8 cellular contexts compared by ENCODE assay signal in the genomic region with DNA sequence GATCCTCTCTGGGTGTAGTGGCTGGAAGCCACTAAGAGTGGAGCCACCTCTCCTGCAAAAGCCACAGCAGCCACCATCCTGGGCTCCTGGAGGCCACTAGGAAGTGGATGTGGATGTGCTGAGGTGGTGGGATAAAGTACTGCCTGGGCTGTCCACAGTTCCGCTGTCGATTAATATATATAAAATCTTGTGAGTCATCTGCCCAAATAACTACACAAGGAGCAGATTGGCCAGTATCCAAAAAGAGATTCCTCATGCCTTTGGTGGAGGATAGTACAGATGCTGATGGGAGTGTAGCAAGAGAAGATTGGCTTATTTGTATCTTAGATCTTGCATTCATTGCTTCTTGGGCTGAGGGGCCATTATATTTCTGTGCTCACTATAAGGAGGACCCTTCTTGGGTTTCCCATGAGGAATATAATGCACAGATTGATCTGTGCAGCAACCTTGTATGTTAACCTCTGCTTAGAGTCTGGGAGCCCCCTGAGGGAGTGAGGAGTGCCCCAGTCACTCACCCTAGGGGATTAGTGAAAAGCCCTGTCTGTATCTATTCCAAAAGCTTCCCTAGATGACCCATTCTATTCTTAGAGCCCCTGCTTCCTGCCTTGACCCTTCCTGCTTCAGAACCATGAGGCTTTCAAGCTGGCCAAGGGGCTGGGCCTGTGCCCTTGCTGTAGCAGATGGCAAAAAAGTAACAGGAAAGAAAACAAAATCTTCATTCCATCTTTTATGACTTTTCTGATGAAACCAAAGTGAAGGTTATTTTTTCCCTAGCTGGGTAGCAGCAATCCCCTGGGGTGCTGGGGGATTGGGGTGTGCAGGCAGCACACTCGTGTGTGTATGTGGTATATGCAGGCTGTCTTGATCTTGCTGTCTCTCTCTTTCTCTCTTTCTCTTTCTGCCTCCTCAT. TPM values are rescaled to one million over a fixed set of nuclear protein-coding genes. Genes with fewer than 3 reads are reported as not detected.
A peak's percentile ranks its signal among the peaks of the same experiment; 100 is the strongest.
DNase-seq lines count a peak whose midpoint lies in the region; ATAC-seq and TF ChIP-seq lines count a peak whose summit lies in the region.

No MANE protein-coding gene starts in this region.

- H2BK5ac ChIP-seq in trophoblast cell (ENCODE audit: low read depth, low read length, poor library complexity): peak overlapping the region; percentile 13

- H3K9ac ChIP-seq in trophoblast cell (ENCODE audit: low read length) (no peak overlapping the region), neural progenitor cell (no peak overlapping the region)

- H3K4me2 ChIP-seq in trophoblast cell (ENCODE audit: low read length) (no peak overlapping the region), neural progenitor cell (no peak overlapping the region)

- no peak for TF ChIP-seq POLR2A in Peyer's patch (IDR thresholded peaks at IDR 0.05)

- peak overlapping the region; percentile 21 for H4K91ac ChIP-seq in trophoblast cell (ENCODE audit: low read depth, low read length)

- H3K27ac ChIP-seq in Peyer's patch (peak overlapping the region in 3 of 4 donors; percentile 18 to 59 (median 38)), trophoblast cell (ENCODE audit: low read depth, low read length) (no peak overlapping the region), neural progenitor cell (no peak overlapping the region)

- peaks cover 16% of the 10 kb centered on the region for H3K79me1 ChIP-seq in trophoblast cell (ENCODE audit: low read length)

- H3K4me3 ChIP-seq in Peyer's patch: no peak overlapping the region
- no peak overlapping the region for H3K4me3 ChIP-seq in epithelial cell of esophagus (ENCODE audit: low read length)
- no peak overlapping the region for H3K4me3 ChIP-seq in trophoblast cell (ENCODE audit: low read depth, low read length)
- H3K4me3 ChIP-seq in neural progenitor cell: no peak overlapping the region

- H2BK120ac ChIP-seq in trophoblast cell (ENCODE audit: insufficient read depth, low read length, poor library complexity): no peak overlapping the region

- peak overlapping the region; percentile 39 for H2BK12ac ChIP-seq in trophoblast cell (ENCODE audit: low read length)

- no peak overlapping the region for H3K14ac ChIP-seq in trophoblast cell (ENCODE audit: low read length)

- H3K79me2 ChIP-seq in trophoblast cell (ENCODE audit: control insufficient read depth, insufficient read depth, low read length, poor library complexity): no peaks in the 10 kb centered on the region
- no peaks in the 10 kb centered on the region for H3K79me2 ChIP-seq in neural progenitor cell (ENCODE audit: low read depth)

- H3K27ac Mint-ChIP-seq in mesothelial cell of epicardium (no peak overlapping the region), neural progenitor cell (no peak overlapping the region)

- peak; percentile 21 for DNase-seq in Caki2 (ENCODE audit: low read depth)
- no peak for DNase-seq in Peyer's patch
- DNase-seq in epithelial cell of esophagus (ENCODE audit: low read depth): peak; percentile 92
- no peak for DNase-seq in trophoblast cell
- no peak for DNase-seq in mesothelial cell of epicardium (ENCODE audit: low spot score in 2 of 2, unreplicated experiment in 2 of 2)
- DNase-seq in GOT3 (lab: John Stamatoyannopoulos, UW): no peak
- no peak for DNase-seq in neural progenitor cell (ENCODE audit: low spot score)

- H3K4me1 Mint-ChIP-seq in mesothelial cell of epicardium (peaks cover 32% of the 10 kb centered on the region), neural progenitor cell (peaks cover 28% of the 10 kb centered on the region)

- H3K18ac ChIP-seq in trophoblast cell (ENCODE audit: low read length): no peak overlapping the region

- H3F3A ChIP-seq in neural progenitor cell (ENCODE audit: low read depth): no peaks in the 10 kb centered on the region

- in situ Hi-C loops in Caki2 (cut with HindIII; ENCODE audit: low pct_unique_long_range_greater_than_20kb, low sequenced_read_pairs): no loop called here

- H3K9me3 Mint-ChIP-seq in mesothelial cell of epicardium (no peaks in the 10 kb centered on the region), neural progenitor cell (no peaks in the 10 kb centered on the region)

- no CpG with 5 or more reads among the region's 3 CpGs for WGBS in trophoblast cell (ENCODE audit: extremely low coverage, insufficient coverage, insufficient read length)

- TF ChIP-seq CTCF in Peyer's patch (IDR thresholded peaks at IDR 0.05) (no peak), epithelial cell of esophagus (IDR thresholded peaks at IDR 0.05; ENCODE audit: insufficient read depth, low read depth, low read length, missing control alignments) (no peak), mesothelial cell of epicardium (IDR thresholded peaks at IDR 0.05; ENCODE audit: unreplicated experiment) (no peak), neural progenitor cell (IDR thresholded peaks at IDR 0.05) (no peak)

- H3K9me3 ChIP-seq in Peyer's patch: no peaks in the 10 kb centered on the region
- H3K9me3 ChIP-seq in trophoblast cell (ENCODE audit: insufficient read depth, low read depth, low read length): no peaks in the 10 kb centered on the region
- H3K9me3 ChIP-seq in neural progenitor cell (ENCODE audit: low read depth): no peaks in the 10 kb centered on the region

- H2AFZ ChIP-seq in trophoblast cell (ENCODE audit: insufficient read depth, low read length, poor library complexity) (no peak overlapping the region), neural progenitor cell (replicated peaks) (no peak overlapping the region)

- H3K36me3 Mint-ChIP-seq in mesothelial cell of epicardium (no peaks in the 10 kb centered on the region), neural progenitor cell (no peaks in the 10 kb centered on the region)

- H3K27me3 ChIP-seq in Peyer's patch (no peaks in the 10 kb centered on the region), trophoblast cell (ENCODE audit: insufficient read depth, low read length) (no peaks in the 10 kb centered on the region), neural progenitor cell (no peaks in the 10 kb centered on the region)

- H4K20me1 ChIP-seq in neural progenitor cell (ENCODE audit: low read depth): no peaks in the 10 kb centered on the region

- H3K27me3 Mint-ChIP-seq in mesothelial cell of epicardium (ENCODE audit: low read depth): no peaks in the 10 kb centered on the region
- H3K27me3 Mint-ChIP-seq in neural progenitor cell (ENCODE audit: insufficient read depth, low read depth): peaks cover 4% of the 10 kb centered on the region

- H4K8ac ChIP-seq in trophoblast cell (ENCODE audit: low read depth, low read length): no peak overlapping the region

- no peak overlapping the region for H4K12ac ChIP-seq in trophoblast cell (ENCODE audit: low read depth, low read length)

- no peak for ATAC-seq in GM18502 (IDR thresholded peaks at IDR 0.05; ENCODE audit: poor library complexity, unreplicated experiment)

- H3K36me3 ChIP-seq in Peyer's patch (no peaks in the 10 kb centered on the region), trophoblast cell (ENCODE audit: control insufficient read depth in 1 of 2, insufficient read depth in 2 of 2, low read length in 2 of 2) (no peaks in the 10 kb centered on the region), neural progenitor cell (no peaks in the 10 kb centered on the region)

- H3K23ac ChIP-seq in trophoblast cell (ENCODE audit: low read length): no peak overlapping the region

- H2AK5ac ChIP-seq in trophoblast cell (ENCODE audit: low read length): peak overlapping the region; percentile 94

- H3K4me1 ChIP-seq in Peyer's patch (peaks cover 0 to 37% (median 5%) of the 10 kb centered on the region in 4 donors), trophoblast cell (ENCODE audit: control insufficient read depth in 1 of 2, insufficient read depth in 2 of 2, low read length in 2 of 2) (peaks cover 22 to 31% of the 10 kb centered on the region in 2 experiments), neural progenitor cell (no peaks in the 10 kb centered on the region)

- H3K4me3 Mint-ChIP-seq in mesothelial cell of epicardium (no peak overlapping the region), neural progenitor cell (no peak overlapping the region)

- H3K4ac ChIP-seq in trophoblast cell (ENCODE audit: low read depth, low read length): no peak overlapping the region

RNA-seq across cellular contexts. Expression of gene RCSD1, which starts 31.8 kb away (rescaled TPM):
- not detected in 2 replicates for total RNA-seq in Caki2 (2014; rRNA removed; shearing (Covaris generic); ENCODE audit: low replicate concordance)
- total RNA-seq in Peyer's patch (10 to 100 TPM in 3 of 4 donors, 1 to 10 TPM in 1; 6.7 to 95.7 (median 11.5) TPM), mesothelial cell of epicardium (0.76 to 1.2 TPM (median 0.97 TPM) in 3 replicates), neural progenitor cell (ENCODE audit: low replicate concordance) (0.06 TPM in 2 replicates)
- polyA plus RNA-seq in trophoblast cell (2013): 0.46 and 0.53 TPM in 2 replicates

RNA-seq across cellular contexts. Expression of gene MPZL1, which starts 60.0 kb away (rescaled TPM):
- total RNA-seq in Caki2 (2014; rRNA removed; shearing (Covaris generic); ENCODE audit: low replicate concordance): 148 and 159 TPM in 2 replicates
- 10 to 100 TPM; 23.1 to 87.7 (median 66.6) TPM for total RNA-seq in Peyer's patch
- 335 and 346 TPM in 2 replicates for polyA plus RNA-seq in trophoblast cell (2013)
- 134 to 154 TPM (median 138 TPM) in 3 replicates for total RNA-seq in mesothelial cell of epicardium
- total RNA-seq in neural progenitor cell (ENCODE audit: low replicate concordance): 121 and 125 TPM in 2 replicates

Comparison
In these comparisons a context has a peak if more than half of its experiments do, and no peak if none do; other contexts are left out.
1. DNase-seq: peak in Caki2 (single experiment) and epithelial cell of esophagus (single experiment); none in Peyer's patch (0 of 3), trophoblast cell (0 of 2), mesothelial cell of epicardium (0 of 2), GOT3 (single experiment) and neural progenitor cell (single experiment).
2. H3K27ac ChIP-seq: peak in Peyer's patch (3 of 4); none in trophoblast cell (single experiment) and neural progenitor cell (single experiment).